ENCODE assay signal across 1 cellular context in the genomic region with DNA sequence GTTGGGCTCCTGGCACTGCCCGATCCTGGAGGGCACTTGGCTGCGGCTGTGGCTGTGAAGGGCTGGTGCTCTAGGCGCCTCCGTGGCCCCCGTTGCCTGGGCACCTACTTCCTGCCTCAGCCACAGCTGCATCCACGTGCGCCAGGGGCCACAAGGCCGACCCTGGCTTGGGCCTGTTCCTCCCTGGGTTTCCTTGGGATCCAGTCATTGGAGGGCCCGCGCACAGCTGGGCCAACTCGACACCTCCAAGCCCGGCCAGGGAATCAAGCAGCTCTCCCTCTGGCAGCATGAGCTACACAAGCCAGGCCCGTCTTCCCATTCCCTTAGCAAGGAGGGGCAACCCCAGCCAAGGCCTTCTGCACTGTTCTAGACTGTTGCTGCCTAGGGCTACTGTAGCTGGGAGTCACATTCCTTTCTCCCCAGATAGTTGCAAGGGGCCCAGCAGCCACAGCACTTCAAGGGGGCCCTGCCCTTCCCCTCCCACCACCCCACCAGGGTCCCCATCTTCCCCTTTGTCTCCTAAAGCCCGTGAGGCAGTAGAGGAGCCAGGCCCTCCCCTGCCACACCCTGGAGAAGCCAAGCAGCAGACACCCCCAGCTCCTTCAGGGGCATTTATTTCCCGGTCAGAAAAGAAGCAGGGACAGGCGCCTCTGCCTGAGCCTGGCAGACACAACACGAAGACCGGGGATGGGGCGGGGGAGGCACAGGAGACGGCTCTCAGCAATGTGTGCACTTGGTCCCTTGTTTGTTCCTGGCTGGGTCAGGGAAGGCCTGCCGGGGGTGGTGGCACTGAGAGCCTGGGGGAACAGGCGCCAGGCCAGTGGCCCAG.
TF ChIP-seq lines count a peak whose summit lies in the region.

No MANE protein-coding gene starts in this region.

TF ChIP-seq in HepG2, 621 proteins besides CTCF, POLR2A, EP300 and RAD21 (continued from another document and continues in another):
- TF ChIP-seq, protein P1, sequence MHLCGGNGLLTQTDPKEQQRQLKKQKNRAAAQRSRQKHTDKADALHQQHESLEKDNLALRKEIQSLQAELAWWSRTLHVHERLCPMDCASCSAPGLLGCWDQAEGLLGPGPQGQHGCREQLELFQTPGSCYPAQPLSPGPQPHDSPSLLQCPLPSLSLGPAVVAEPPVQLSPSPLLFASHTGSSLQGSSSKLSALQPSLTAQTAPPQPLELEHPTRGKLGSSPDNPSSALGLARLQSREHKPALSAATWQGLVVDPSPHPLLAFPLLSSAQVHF (CRISPR knock-in tag; IDR thresholded peaks at IDR 0.05): peak; percentile 83
- TF ChIP-seq NBN (conservative IDR thresholded peaks at IDR 0.05) (no peak), TCF12 (IDR thresholded peaks at IDR 0.05) (no peak), TCF12 (CRISPR knock-in tag; IDR thresholded peaks at IDR 0.05) (peak; percentile 76), POLR2G (IDR thresholded peaks at IDR 0.05; ENCODE audit: low read depth, low read length) (peak; percentile 85), FOSL2 (CRISPR knock-in tag; IDR thresholded peaks at IDR 0.05) (peak; percentile 21), POGZ (CRISPR knock-in tag; IDR thresholded peaks at IDR 0.05) (peak; percentile 44; the same call in 1 of the 2 replicates), CAMTA2 (CRISPR knock-in tag; IDR thresholded peaks at IDR 0.05; ENCODE audit: borderline replicate concordance) (0 out of 2 replicates have a peak, but pooled peaks have one; percentile 19), POLR2AphosphoS5 (IDR thresholded peaks at IDR 0.05; ENCODE audit: low read depth, low read length) (peak; percentile 48), NCOA5 (CRISPR knock-in tag; IDR thresholded peaks at IDR 0.05) (peak; percentile 91), SRSF1 (optimal IDR thresholded peaks at IDR 0.05; ENCODE audit: low read depth, low read length) (peak; percentile 97), ATRX (CRISPR knock-in tag; IDR thresholded peaks at IDR 0.05; ENCODE audit: borderline replicate concordance) (no peak), ZSCAN9 (CRISPR knock-in tag; IDR thresholded peaks at IDR 0.05; ENCODE audit: borderline replicate concordance) (peak; percentile 14; the same call in 1 of the 2 replicates), RFXAP (CRISPR knock-in tag; IDR thresholded peaks at IDR 0.05; ENCODE audit: borderline replicate concordance) (peak; percentile 21; the same call in 1 of the 2 replicates), SP2 (CRISPR knock-in tag; IDR thresholded peaks at IDR 0.05) (no peak), ESRRA (CRISPR knock-in tag; IDR thresholded peaks at IDR 0.05; ENCODE audit: low read depth) (peak; percentile 30; the same call in 1 of the 2 replicates), EZH2 (conservative IDR thresholded peaks at IDR 0.05; ENCODE audit: low read depth, low read length) (no peak), RFX1 (IDR thresholded peaks at IDR 0.05) (no peak), ZNF776 (CRISPR knock-in tag; IDR thresholded peaks at IDR 0.05) (peak; percentile 22; the same call in 1 of the 2 replicates), KDM3A (CRISPR knock-in tag; IDR thresholded peaks at IDR 0.05; ENCODE audit: low read depth) (peak; percentile 16), RBFOX2 (IDR thresholded peaks at IDR 0.05; ENCODE audit: low read depth, low read length) (peak; percentile 96), MXD4 (CRISPR knock-in tag; IDR thresholded peaks at IDR 0.05) (no peak), MTF2 (CRISPR knock-in tag; IDR thresholded peaks at IDR 0.05; ENCODE audit: borderline replicate concordance) (no peak), ZBTB42 (CRISPR knock-in tag; IDR thresholded peaks at IDR 0.05) (0 out of 2 replicates have a peak, but pooled peaks have one; percentile 25), TBP (CRISPR knock-in tag; IDR thresholded peaks at IDR 0.05) (no peak), PRMT3 (CRISPR knock-in tag; IDR thresholded peaks at IDR 0.05; ENCODE audit: borderline replicate concordance, low read depth) (peak; percentile 72), SOX6 (IDR thresholded peaks at IDR 0.05) (no peak), SOX6 (CRISPR knock-in tag; IDR thresholded peaks at IDR 0.05) (peak; percentile 9; the same call in 1 of the 2 replicates), ZNF335 (CRISPR knock-in tag; IDR thresholded peaks at IDR 0.05) (no peak), SYNCRIP (IDR thresholded peaks at IDR 0.05; ENCODE audit: insufficient read depth, low read depth, low read length) (no peak), ZNF317 (CRISPR knock-in tag; IDR thresholded peaks at IDR 0.05) (0 out of 2 replicates have a peak, but pooled peaks have one; percentile 6), ZNF33B (CRISPR knock-in tag; IDR thresholded peaks at IDR 0.05) (peak; percentile 51; the same call in 1 of the 2 replicates), ZFP90 (CRISPR knock-in tag; IDR thresholded peaks at IDR 0.05; ENCODE audit: borderline replicate concordance) (no peak; the same call in 1 of the 2 replicates), GZF1 (CRISPR knock-in tag; IDR thresholded peaks at IDR 0.05) (no peak), AGO1 (IDR thresholded peaks at IDR 0.05; ENCODE audit: low read depth, low read length, poor library complexity, severe bottlenecking) (peak; percentile 99), ZNF20 (CRISPR knock-in tag; IDR thresholded peaks at IDR 0.05) (no peak), ZNF816 (CRISPR knock-in tag; IDR thresholded peaks at IDR 0.05; ENCODE audit: borderline replicate concordance) (peak; percentile 85; the same call in 1 of the 2 replicates), NR3C1 (CRISPR knock-in tag; IDR thresholded peaks at IDR 0.05) (no peak), GATAD1 (CRISPR knock-in tag; IDR thresholded peaks at IDR 0.05) (peak; percentile 3), NFE2L2 (IDR thresholded peaks at IDR 0.05; ENCODE audit: low read length) (no peak), AHR (CRISPR knock-in tag; IDR thresholded peaks at IDR 0.05) (0 out of 2 replicates have a peak, but pooled peaks have one; percentile 63), ZNF30 (CRISPR knock-in tag; IDR thresholded peaks at IDR 0.05) (no peak), ZNF672 (CRISPR knock-in tag; IDR thresholded peaks at IDR 0.05) (0 out of 2 replicates have a peak, but pooled peaks have one; percentile 34), JDP2 (CRISPR knock-in tag; IDR thresholded peaks at IDR 0.05; ENCODE audit: borderline replicate concordance) (0 out of 2 replicates have a peak, but pooled peaks have one; percentile 5), ZNF788 (CRISPR knock-in tag; IDR thresholded peaks at IDR 0.05; ENCODE audit: borderline replicate concordance) (no peak), HMG20A (CRISPR knock-in tag; IDR thresholded peaks at IDR 0.05; ENCODE audit: borderline replicate concordance) (no peak), MEIS1 (CRISPR knock-in tag; IDR thresholded peaks at IDR 0.05; ENCODE audit: borderline replicate concordance) (peak; percentile 89; the same call in 1 of the 2 replicates), ZNF136 (CRISPR knock-in tag; IDR thresholded peaks at IDR 0.05; ENCODE audit: low read depth) (peak; percentile 86; the same call in 1 of the 2 replicates), ZNF160 (CRISPR knock-in tag; IDR thresholded peaks at IDR 0.05) (peak; percentile 45; the same call in 1 of the 2 replicates), ATF7-NPFF (CRISPR knock-in tag; IDR thresholded peaks at IDR 0.05; ENCODE audit: low read depth) (peak; percentile 72), ZSCAN25 (CRISPR knock-in tag; IDR thresholded peaks at IDR 0.05) (0 out of 2 replicates have a peak, but pooled peaks have one; percentile 46), RBM22 (optimal IDR thresholded peaks at IDR 0.05; ENCODE audit: low read length) (peak; percentile 11), ZNF326 (CRISPR knock-in tag; IDR thresholded peaks at IDR 0.05; ENCODE audit: borderline replicate concordance) (peak; percentile 91), HOXA9 (CRISPR knock-in tag; IDR thresholded peaks at IDR 0.05; ENCODE audit: borderline replicate concordance) (peak; percentile 16; the same call in 1 of the 2 replicates)
- TF ChIP-seq, protein P2, sequence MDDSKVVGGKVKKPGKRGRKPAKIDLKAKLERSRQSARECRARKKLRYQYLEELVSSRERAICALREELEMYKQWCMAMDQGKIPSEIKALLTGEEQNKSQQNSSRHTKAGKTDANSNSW (CRISPR knock-in tag; IDR thresholded peaks at IDR 0.05; ENCODE audit: borderline replicate concordance): 0 out of 2 replicates have a peak, but pooled peaks have one; percentile 68
- TF ChIP-seq, protein P3, sequence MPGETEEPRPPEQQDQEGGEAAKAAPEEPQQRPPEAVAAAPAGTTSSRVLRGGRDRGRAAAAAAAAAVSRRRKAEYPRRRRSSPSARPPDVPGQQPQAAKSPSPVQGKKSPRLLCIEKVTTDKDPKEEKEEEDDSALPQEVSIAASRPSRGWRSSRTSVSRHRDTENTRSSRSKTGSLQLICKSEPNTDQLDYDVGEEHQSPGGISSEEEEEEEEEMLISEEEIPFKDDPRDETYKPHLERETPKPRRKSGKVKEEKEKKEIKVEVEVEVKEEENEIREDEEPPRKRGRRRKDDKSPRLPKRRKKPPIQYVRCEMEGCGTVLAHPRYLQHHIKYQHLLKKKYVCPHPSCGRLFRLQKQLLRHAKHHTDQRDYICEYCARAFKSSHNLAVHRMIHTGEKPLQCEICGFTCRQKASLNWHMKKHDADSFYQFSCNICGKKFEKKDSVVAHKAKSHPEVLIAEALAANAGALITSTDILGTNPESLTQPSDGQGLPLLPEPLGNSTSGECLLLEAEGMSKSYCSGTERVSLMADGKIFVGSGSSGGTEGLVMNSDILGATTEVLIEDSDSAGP (CRISPR knock-in tag; IDR thresholded peaks at IDR 0.05; ENCODE audit: borderline replicate concordance): peak; percentile 53; the same call in 1 of the 2 replicates
- TF ChIP-seq, protein P4, sequence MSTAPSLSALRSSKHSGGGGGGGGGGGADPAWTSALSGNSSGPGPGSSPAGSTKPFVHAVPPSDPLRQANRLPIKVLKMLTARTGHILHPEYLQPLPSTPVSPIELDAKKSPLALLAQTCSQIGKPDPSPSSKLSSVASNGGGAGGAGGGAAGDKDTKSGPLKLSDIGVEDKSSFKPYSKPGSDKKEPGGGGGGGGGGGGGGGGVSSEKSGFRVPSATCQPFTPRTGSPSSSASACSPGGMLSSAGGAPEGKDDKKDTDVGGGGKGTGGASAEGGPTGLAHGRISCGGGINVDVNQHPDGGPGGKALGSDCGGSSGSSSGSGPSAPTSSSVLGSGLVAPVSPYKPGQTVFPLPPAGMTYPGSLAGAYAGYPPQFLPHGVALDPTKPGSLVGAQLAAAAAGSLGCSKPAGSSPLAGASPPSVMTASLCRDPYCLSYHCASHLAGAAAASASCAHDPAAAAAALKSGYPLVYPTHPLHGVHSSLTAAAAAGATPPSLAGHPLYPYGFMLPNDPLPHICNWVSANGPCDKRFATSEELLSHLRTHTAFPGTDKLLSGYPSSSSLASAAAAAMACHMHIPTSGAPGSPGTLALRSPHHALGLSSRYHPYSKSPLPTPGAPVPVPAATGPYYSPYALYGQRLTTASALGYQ (CRISPR knock-in tag; IDR thresholded peaks at IDR 0.05): no peak
- TF ChIP-seq, protein P5, sequence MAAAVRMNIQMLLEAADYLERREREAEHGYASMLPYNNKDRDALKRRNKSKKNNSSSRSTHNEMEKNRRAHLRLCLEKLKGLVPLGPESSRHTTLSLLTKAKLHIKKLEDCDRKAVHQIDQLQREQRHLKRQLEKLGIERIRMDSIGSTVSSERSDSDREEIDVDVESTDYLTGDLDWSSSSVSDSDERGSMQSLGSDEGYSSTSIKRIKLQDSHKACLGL (CRISPR knock-in tag; IDR thresholded peaks at IDR 0.05): peak; percentile 76; the same call in 1 of the 2 replicates
- TF ChIP-seq, protein P6, sequence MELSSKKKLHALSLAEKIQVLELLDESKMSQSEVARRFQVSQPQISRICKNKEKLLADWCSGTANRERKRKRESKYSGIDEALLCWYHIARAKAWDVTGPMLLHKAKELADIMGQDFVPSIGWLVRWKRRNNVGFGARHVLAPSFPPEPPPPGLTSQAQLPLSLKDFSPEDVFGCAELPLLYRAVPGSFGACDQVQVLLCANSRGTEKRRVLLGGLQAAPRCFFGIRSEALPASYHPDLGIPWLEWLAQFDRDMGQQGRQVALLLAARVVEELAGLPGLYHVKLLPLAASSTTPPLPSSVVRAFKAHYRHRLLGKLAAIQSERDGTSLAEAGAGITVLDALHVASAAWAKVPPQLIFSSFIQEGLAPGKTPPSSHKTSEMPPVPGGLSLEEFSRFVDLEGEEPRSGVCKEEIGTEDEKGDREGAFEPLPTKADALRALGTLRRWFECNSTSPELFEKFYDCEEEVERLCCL (CRISPR knock-in tag; IDR thresholded peaks at IDR 0.05; ENCODE audit: borderline replicate concordance): no peak
- TF ChIP-seq, protein P7, sequence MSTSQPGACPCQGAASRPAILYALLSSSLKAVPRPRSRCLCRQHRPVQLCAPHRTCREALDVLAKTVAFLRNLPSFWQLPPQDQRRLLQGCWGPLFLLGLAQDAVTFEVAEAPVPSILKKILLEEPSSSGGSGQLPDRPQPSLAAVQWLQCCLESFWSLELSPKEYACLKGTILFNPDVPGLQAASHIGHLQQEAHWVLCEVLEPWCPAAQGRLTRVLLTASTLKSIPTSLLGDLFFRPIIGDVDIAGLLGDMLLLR (CRISPR knock-in tag; IDR thresholded peaks at IDR 0.05): peak; percentile 71
- TF ChIP-seq, protein P8, sequence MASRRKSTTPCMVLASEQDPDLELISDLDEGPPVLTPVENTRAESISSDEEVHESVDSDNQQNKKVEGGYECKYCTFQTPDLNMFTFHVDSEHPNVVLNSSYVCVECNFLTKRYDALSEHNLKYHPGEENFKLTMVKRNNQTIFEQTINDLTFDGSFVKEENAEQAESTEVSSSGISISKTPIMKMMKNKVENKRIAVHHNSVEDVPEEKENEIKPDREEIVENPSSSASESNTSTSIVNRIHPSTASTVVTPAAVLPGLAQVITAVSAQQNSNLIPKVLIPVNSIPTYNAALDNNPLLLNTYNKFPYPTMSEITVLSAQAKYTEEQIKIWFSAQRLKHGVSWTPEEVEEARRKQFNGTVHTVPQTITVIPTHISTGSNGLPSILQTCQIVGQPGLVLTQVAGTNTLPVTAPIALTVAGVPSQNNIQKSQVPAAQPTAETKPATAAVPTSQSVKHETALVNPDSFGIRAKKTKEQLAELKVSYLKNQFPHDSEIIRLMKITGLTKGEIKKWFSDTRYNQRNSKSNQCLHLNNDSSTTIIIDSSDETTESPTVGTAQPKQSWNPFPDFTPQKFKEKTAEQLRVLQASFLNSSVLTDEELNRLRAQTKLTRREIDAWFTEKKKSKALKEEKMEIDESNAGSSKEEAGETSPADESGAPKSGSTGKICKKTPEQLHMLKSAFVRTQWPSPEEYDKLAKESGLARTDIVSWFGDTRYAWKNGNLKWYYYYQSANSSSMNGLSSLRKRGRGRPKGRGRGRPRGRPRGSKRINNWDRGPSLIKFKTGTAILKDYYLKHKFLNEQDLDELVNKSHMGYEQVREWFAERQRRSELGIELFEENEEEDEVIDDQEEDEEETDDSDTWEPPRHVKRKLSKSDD (CRISPR knock-in tag; IDR thresholded peaks at IDR 0.05; ENCODE audit: low read depth): 0 out of 2 replicates have a peak, but pooled peaks have one; percentile 55
- TF ChIP-seq, protein P9, sequence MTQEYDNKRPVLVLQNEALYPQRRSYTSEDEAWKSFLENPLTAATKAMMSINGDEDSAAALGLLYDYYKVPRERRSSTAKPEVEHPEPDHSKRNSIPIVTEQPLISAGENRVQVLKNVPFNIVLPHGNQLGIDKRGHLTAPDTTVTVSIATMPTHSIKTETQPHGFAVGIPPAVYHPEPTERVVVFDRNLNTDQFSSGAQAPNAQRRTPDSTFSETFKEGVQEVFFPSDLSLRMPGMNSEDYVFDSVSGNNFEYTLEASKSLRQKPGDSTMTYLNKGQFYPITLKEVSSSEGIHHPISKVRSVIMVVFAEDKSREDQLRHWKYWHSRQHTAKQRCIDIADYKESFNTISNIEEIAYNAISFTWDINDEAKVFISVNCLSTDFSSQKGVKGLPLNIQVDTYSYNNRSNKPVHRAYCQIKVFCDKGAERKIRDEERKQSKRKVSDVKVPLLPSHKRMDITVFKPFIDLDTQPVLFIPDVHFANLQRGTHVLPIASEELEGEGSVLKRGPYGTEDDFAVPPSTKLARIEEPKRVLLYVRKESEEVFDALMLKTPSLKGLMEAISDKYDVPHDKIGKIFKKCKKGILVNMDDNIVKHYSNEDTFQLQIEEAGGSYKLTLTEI (CRISPR knock-in tag; conservative IDR thresholded peaks at IDR 0.05): no peak
